9 cellular contexts compared by ENCODE assay signal in genomic region chr22:36486619-36487384, GRCh38. TPM values are rescaled to one million over a fixed set of nuclear protein-coding genes. Genes with fewer than 3 reads are reported as not detected.
DNase-seq lines count a peak whose midpoint lies in the region; ATAC-seq and TF ChIP-seq lines count a peak whose summit lies in the region.
"Had no signal": no experiment of that assay in that cellular context is flagged by ENCODE, and none has a peak within 500 bp of the region (broad histone marks: within the 10 kb centered on the region; RNA-seq: fewer than 3 reads in every experiment).

No MANE protein-coding gene starts in this region.

- ATAC-seq in GM21526 (IDR thresholded peaks at IDR 0.05; ENCODE audit: low FRiP score, unreplicated experiment) (no peak), HG02981 (IDR thresholded peaks at IDR 0.05; ENCODE audit: unreplicated experiment) (no peak)

- peaks cover 3% of the 10 kb centered on the region for H3K9me3 Mint-ChIP-seq in Calu3 (ENCODE audit: low read depth, unreplicated experiment)

- H3K4me3 Mint-ChIP-seq in Calu3 (ENCODE audit: low read depth, unreplicated experiment) = no peak overlapping the region
- H3K4me3 Mint-ChIP-seq: stimulated activated naive CD8-positive, alpha-beta T cell treated with anti-CD3 and anti-CD28 coated beads, Interleukin-15, Interleukin-2, amounts not matched to agents 100 ng/mL and 50 ng/mL, for 24 hours had no signal

- peaks cover 15% of the 10 kb centered on the region for H3K36me3 Mint-ChIP-seq in Calu3 (ENCODE audit: insufficient read depth, unreplicated experiment)

- BruUV-seq in Calu3 (replicated peaks; lab: Mats Ljungman, UMichigan) = no TSS peak

- H3K4me1 Mint-ChIP-seq in Calu3 (ENCODE audit: low read depth, unreplicated experiment) = peaks cover 10% of the 10 kb centered on the region

- H3K27ac Mint-ChIP-seq in Calu3 (ENCODE audit: unreplicated experiment) = no peak overlapping the region
- H3K27ac Mint-ChIP-seq: stimulated activated naive CD8-positive, alpha-beta T cell treated with anti-CD3 and anti-CD28 coated beads, Interleukin-15, Interleukin-2, amounts not matched to agents 100 ng/mL and 50 ng/mL, for 24 hours had no signal

- CTCF ChIA-PET in Calu3 (lab: Charles Lee) = interaction anchor here (0.6 kb wide), 1 partner anchor 171 kb away, joined by 3 read pairs; no protein-coding TSS in a partner anchor

- no peaks in the 10 kb centered on the region for H3K27me3 Mint-ChIP-seq in Calu3 (ENCODE audit: unreplicated experiment)
- H3K27me3 Mint-ChIP-seq: stimulated activated naive CD8-positive, alpha-beta T cell treated with anti-CD3 and anti-CD28 coated beads, Interleukin-15, Interleukin-2, amounts not matched to agents 100 ng/mL and 50 ng/mL, for 24 hours had no signal

- intact Hi-C loops in Calu3 (cut with micrococcal nuclease; ENCODE audit: unreplicated experiment) = no loop called here

- TF ChIP-seq CTCF in Calu3 (IDR thresholded peaks at IDR 0.05; ENCODE audit: unreplicated experiment) = peak; percentile 56

- DNase-seq in Calu3 = peak; percentile 37
- DNase-seq in LHCN-M2 (ENCODE audit: low read depth) = peak; percentile 53
- peak; percentile 75 for DNase-seq in activated CD8-positive, alpha-beta memory T cell treated with anti-CD3 and anti-CD28 coated beads, Interleukin-2, amount 50 U/mL, for 4 hours
- peak; percentile 57 for DNase-seq in fibroblast of peridontal ligament (ENCODE audit: extremely low read depth)
- peak; percentile 65 to 73 for DNase-seq in stimulated activated CD4-positive, alpha-beta T cell treated with anti-CD3 and anti-CD28 coated beads, Interleukin-2, amount 100 ng/mL, for 24 hours
- DNase-seq in AG08395 (ENCODE audit: low spot score) = no peak

RNA-seq across cellular contexts. Expression of gene TXN2, which starts 5.4 kb away (rescaled TPM):
- 58.4 and 63.3 TPM in 2 replicates for total RNA-seq in Calu3 (2022)
- total RNA-seq in LHCN-M2 (2014; rRNA removed) = 34.4 and 38.9 TPM in 2 replicates
- polyA plus RNA-seq in LHCN-M2 (2012) = 129 TPM

RNA-seq across cellular contexts. Expression of gene FOXRED2, which starts 20.0 kb away (rescaled TPM):
- total RNA-seq in Calu3 (2022) (27.9 and 29.4 TPM in 2 replicates), LHCN-M2 (2014; rRNA removed) (14.8 and 19.5 TPM in 2 replicates)
- 12.6 TPM for polyA plus RNA-seq in LHCN-M2 (2012)

RNA-seq across cellular contexts. Expression of gene EIF3D, which starts 42.2 kb away (rescaled TPM):
- 214 and 224 TPM in 2 replicates for total RNA-seq in Calu3 (2022)
- 455 and 528 TPM in 2 replicates for total RNA-seq in LHCN-M2 (2014; rRNA removed)
- polyA plus RNA-seq in LHCN-M2 (2012) = 244 TPM
